ENCODE assay signal across 8 cellular contexts in the genomic region with DNA sequence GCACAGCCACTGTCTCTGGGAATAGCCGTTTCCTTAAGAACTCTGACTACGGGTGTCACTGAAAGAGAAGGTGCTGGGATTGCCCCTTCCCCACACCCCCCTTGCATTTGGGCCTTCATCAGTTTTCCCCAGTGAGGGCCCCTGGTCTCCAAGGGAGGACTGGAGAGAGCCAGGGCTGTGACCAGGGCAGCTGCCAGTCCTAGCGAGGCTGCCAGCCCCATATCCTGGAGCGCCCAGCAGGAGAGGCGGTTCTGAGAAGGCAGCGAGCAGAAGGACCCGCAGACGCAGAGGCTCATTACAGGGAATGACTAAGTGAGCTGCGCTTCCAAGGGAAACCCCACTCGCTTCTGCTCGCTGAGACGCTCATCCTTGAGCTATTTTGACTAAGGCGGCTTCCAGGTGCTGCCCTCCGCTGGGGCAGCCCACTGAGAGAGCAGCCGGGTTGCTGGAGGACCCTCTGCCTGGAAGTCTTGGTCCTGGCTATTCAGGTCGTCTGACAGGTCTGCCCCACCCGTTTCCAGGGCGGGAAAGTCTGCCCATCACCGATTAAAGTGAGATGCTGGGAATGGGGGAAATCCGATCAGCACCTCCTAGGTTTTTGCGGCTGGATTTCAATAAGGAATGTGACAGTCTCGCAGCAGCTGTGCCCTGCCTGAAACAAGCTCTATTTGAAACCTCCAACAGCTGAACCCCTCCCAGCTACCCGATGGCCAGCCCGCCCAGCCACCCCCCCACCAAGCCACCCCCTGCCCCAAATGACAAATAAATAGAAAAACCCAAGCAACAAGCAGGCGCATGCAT. TPM values are rescaled to one million over a fixed set of nuclear protein-coding genes. Genes with fewer than 3 reads are reported as not detected.
DNase-seq lines count a peak whose midpoint lies in the region; ATAC-seq and TF ChIP-seq lines count a peak whose summit lies in the region.

No MANE protein-coding gene starts in this region.

- peak; percentile 1 for DNase-seq in natural killer cell treated with Interleukin-12 subunit alpha and Interleukin-12 subunit beta and Interleukin-15 and Interleukin-18, amount 100 ng/mL, for 72 hours (ENCODE audit: low spot score)
- DNase-seq in natural killer cell (no peak), UCSD-AML1 (lab: John Stamatoyannopoulos, UW; ENCODE audit: unreplicated experiment) (peak; percentile 38), stomach (peak; percentile 36), NCI-H2196 treated with DMSO at 0.1 percent for 48 hours (lab: John Stamatoyannopoulos, UW; ENCODE audit: unreplicated experiment) (no peak), GM19240 (ENCODE audit: insufficient read length, low spot score) (no peak)
- no peak for DNase-seq in stimulated activated naive CD4-positive, alpha-beta T cell (lab: John Stamatoyannopoulos, UW)

- H3K27me3 ChIP-seq in iPS-18a (ENCODE audit: control insufficient read depth, insufficient read depth, low read length) (peaks cover 35% of the 10 kb centered on the region), stomach (peaks cover 0 to 54% (median 37%) of the 10 kb centered on the region in 3 donors)

- H3K4me1 ChIP-seq in iPS-18a (ENCODE audit: control insufficient read depth, low read depth, low read length): peaks cover 58% of the 10 kb centered on the region
- H3K4me1 ChIP-seq in stomach: peaks cover 5 to 51% (median 35%) of the 10 kb centered on the region in 4 donors

- ATAC-seq in natural killer cell treated with Interleukin-12 subunit alpha and Interleukin-12 subunit beta and Interleukin-15 and Interleukin-18, amount 100 ng/mL, for 72 hours: peak in 1 of 2 donors; percentile 52
- no peak for ATAC-seq in natural killer cell

- no peak for TF ChIP-seq POLR2A in stomach (IDR thresholded peaks at IDR 0.05)

- H3K27ac ChIP-seq in iPS-18a (ENCODE audit: low read length): no peak overlapping the region
- H3K27ac ChIP-seq in stomach: peak overlapping the region in 3 of 5 donors; percentile 9 to 51 (median 19)

- H3K36me3 ChIP-seq in iPS-18a (ENCODE audit: control insufficient read depth, low read depth, low read length): no peaks in the 10 kb centered on the region
- no peaks in the 10 kb centered on the region for H3K36me3 ChIP-seq in stomach

- peak overlapping the region; percentile 56 for H3K4me3 ChIP-seq in iPS-18a (ENCODE audit: low read length)
- peak overlapping the region; percentile 13 to 39 (median 36) for H3K4me3 ChIP-seq in stomach

- no peak overlapping the region for H3K27ac Mint-ChIP-seq in natural killer cell treated with Interleukin-12 subunit alpha and Interleukin-12 subunit beta and Interleukin-15 and Interleukin-18, amount 100 ng/mL, for 72 hours
- H3K27ac Mint-ChIP-seq in natural killer cell: no peak overlapping the region

- 11 to 30% (median 11%) methylated on average over 18 to 25 of the region's 25 CpGs for WGBS in stomach, 5 donors

- TF ChIP-seq CTCF in natural killer cell (IDR thresholded peaks at IDR 0.05) (no peak), stomach (IDR thresholded peaks at IDR 0.05) (no peak)

- H3K9ac ChIP-seq in iPS-18a (ENCODE audit: low read length): no peak overlapping the region

- H3K9me3 Mint-ChIP-seq in natural killer cell treated with Interleukin-12 subunit alpha and Interleukin-12 subunit beta and Interleukin-15 and Interleukin-18, amount 100 ng/mL, for 72 hours: no peaks in the 10 kb centered on the region
- no peaks in the 10 kb centered on the region for H3K9me3 Mint-ChIP-seq in natural killer cell

- H3K9me3 ChIP-seq in iPS-18a (ENCODE audit: control insufficient read depth, low read depth, low read length): no peaks in the 10 kb centered on the region
- H3K9me3 ChIP-seq in stomach: no peaks in the 10 kb centered on the region

- no peaks in the 10 kb centered on the region for H3K36me3 Mint-ChIP-seq in natural killer cell treated with Interleukin-12 subunit alpha and Interleukin-12 subunit beta and Interleukin-15 and Interleukin-18, amount 100 ng/mL, for 72 hours
- no peaks in the 10 kb centered on the region for H3K36me3 Mint-ChIP-seq in natural killer cell

- intact Hi-C loops in natural killer cell (cut with micrococcal nuclease) (no loop called here), stomach (cut with DNase I; ENCODE audit: low total_unique reads) (no loop called here)

- H3K4me3 Mint-ChIP-seq in natural killer cell treated with Interleukin-12 subunit alpha and Interleukin-12 subunit beta and Interleukin-15 and Interleukin-18, amount 100 ng/mL, for 72 hours: no peak overlapping the region
- no peak overlapping the region for H3K4me3 Mint-ChIP-seq in natural killer cell

- no peak for TF ChIP-seq EP300 in stomach (IDR thresholded peaks at IDR 0.05)

- peaks cover 9 to 16% of the 10 kb centered on the region in 2 donors for H3K4me1 Mint-ChIP-seq in natural killer cell treated with Interleukin-12 subunit alpha and Interleukin-12 subunit beta and Interleukin-15 and Interleukin-18, amount 100 ng/mL, for 72 hours (ENCODE audit: low read depth in 2 of 2)
- peaks cover 10 to 17% of the 10 kb centered on the region in 2 donors for H3K4me1 Mint-ChIP-seq in natural killer cell

- peaks cover 30 to 52% of the 10 kb centered on the region in 2 donors for H3K27me3 Mint-ChIP-seq in natural killer cell treated with Interleukin-12 subunit alpha and Interleukin-12 subunit beta and Interleukin-15 and Interleukin-18, amount 100 ng/mL, for 72 hours
- peaks cover 62 to 69% of the 10 kb centered on the region in 2 donors for H3K27me3 Mint-ChIP-seq in natural killer cell (ENCODE audit: low read depth in 2 of 2)

RNA-seq across cellular contexts. Expression of a gene that starts 2.9 kb away (rescaled TPM):
- under 1 TPM in 1 of 2 donors, not detected in 1; 0.08 TPM for total RNA-seq in natural killer cell treated with Interleukin-12 subunit alpha and Interleukin-12 subunit beta and Interleukin-15 and Interleukin-18, amount 100 ng/mL, for 72 hours
- total RNA-seq in natural killer cell (under 1 TPM in 2 of 3 donors, not detected in 1; 0.05 to 0.95 TPM), stomach (10 to 100 TPM in 1 of 5 donors, 1 to 10 TPM in 4; 1.2 to 10.7 (median 3.5) TPM)
- under 1 TPM; 0.19 to 0.31 (median 0.25) TPM for polyA plus RNA-seq in stomach

Comparison
In these comparisons a context has a peak if more than half of its experiments do, and no peak if none do; other contexts are left out.
1. DNase-seq: peak in natural killer cell treated with Interleukin-12 subunit alpha and Interleukin-12 subunit beta and Interleukin-15 and Interleukin-18, amount 100 ng/mL, for 72 hours (single experiment), UCSD-AML1 (single experiment) and stomach (single experiment); none in natural killer cell (single experiment), NCI-H2196 treated with DMSO at 0.1 percent for 48 hours (single experiment), GM19240 (single experiment) and stimulated activated naive CD4-positive, alpha-beta T cell (0 of 6).